8 cellular contexts compared by ENCODE assay signal in the genomic region with DNA sequence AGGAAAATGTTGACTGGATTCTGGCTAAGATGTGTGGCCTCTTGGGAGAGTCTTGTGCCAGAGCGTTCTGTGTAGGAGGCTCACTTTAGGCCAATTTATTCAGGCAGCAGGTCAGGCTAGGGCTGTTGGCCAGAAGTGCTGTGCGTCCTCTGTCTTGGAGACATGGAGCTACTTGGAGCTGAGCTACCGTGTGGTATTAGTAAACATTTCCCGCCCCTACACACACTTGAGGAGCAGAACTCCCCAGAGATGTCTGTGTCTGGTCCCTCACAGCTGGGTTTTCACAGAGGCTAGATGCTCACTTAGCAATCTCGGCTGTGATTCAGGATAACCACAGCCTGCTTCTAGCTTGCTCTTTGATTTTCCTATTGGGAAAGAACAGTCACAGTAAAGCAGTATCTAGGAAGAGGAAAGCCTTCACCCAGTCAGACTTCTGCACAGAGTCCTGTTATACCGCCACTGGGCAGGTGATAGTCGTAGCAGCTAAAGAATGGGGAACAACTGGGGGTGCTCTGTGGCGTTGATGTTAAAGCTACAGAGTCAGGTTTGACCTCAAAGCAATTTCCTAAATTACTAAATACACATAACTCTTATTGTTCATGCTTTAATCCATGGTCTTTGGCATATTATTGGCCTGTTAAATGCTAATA.
A peak's percentile ranks its signal among the peaks of the same experiment; 100 is the strongest.
DNase-seq lines count a peak whose midpoint lies in the region; ATAC-seq and TF ChIP-seq lines count a peak whose summit lies in the region.

No MANE protein-coding gene starts in this region.

- H3K4me1 ChIP-seq in aorta (ENCODE audit: control insufficient read depth in 1 of 2, insufficient read depth in 2 of 2, low read length in 2 of 2) = peaks cover 3 to 12% of the 10 kb centered on the region in 2 donors

- H3K27me3 Mint-ChIP-seq in activated CD4-positive, alpha-beta memory T cell treated with anti-CD3 and anti-CD28 coated beads for 36 hours = no peaks in the 10 kb centered on the region
- no peaks in the 10 kb centered on the region for H3K27me3 Mint-ChIP-seq in mesothelial cell of epicardium (ENCODE audit: low read depth)

- H3K36me3 ChIP-seq in aorta (ENCODE audit: control insufficient read depth in 1 of 2, insufficient read depth in 2 of 2, low read length in 1 of 2) = no peaks in the 10 kb centered on the region

- intact Hi-C loops in activated CD4-positive, alpha-beta memory T cell treated with anti-CD3 and anti-CD28 coated beads for 36 hours (cut with micrococcal nuclease) = loop anchor here (1.0 to 5.0 kb wide), 3 partner anchors 77 to 121 kb away; a partner anchor contains a TSS
- intact Hi-C loops in left colon (cut with DNase I, micrococcal nuclease) = no loop called here
- intact Hi-C loops in aorta (cut with DNase I) = no loop called here

- peak; percentile 28 for DNase-seq in activated CD4-positive, alpha-beta memory T cell treated with anti-CD3 and anti-CD28 coated beads for 36 hours
- DNase-seq in left colon = peak; percentile 12 to 50
- peak; percentile 76 to 77 for DNase-seq in aorta
- DNase-seq in ACHN = no peak
- DNase-seq in mesothelial cell of epicardium (ENCODE audit: low spot score in 2 of 2, unreplicated experiment in 2 of 2) = no peak
- DNase-seq in NCI-H510A (lab: John Stamatoyannopoulos, UW) = no peak

- H3K36me3 Mint-ChIP-seq in activated CD4-positive, alpha-beta memory T cell treated with anti-CD3 and anti-CD28 coated beads for 36 hours = peaks cover 13% of the 10 kb centered on the region
- peaks cover 19% of the 10 kb centered on the region for H3K36me3 Mint-ChIP-seq in mesothelial cell of epicardium

- in situ Hi-C loops in ACHN (cut with HindIII; ENCODE audit: low pct_ligation_motif_present, low pct_unique_long_range_greater_than_20kb, low sequenced_read_pairs) = no loop called here

- POLR2A ChIA-PET in activated CD4-positive, alpha-beta memory T cell treated with anti-CD3 and anti-CD28 coated beads for 36 hours (lab: Charles Lee) = interaction anchor here (0.8 to 1.8 kb wide), 4 partner anchors 11 to 87 kb away, joined by 3 to 10 read pairs (median 4); a partner anchor contains a TSS

- no peak overlapping the region for H3K27ac ChIP-seq in aorta (ENCODE audit: low read depth in 1 of 2, low read length in 2 of 2)

- no peaks in the 10 kb centered on the region for H3K27me3 ChIP-seq in aorta (ENCODE audit: control insufficient read depth in 1 of 2, insufficient read depth in 2 of 2, low read length in 1 of 2)

- peaks cover 76% of the 10 kb centered on the region for H3K4me1 Mint-ChIP-seq in activated CD4-positive, alpha-beta memory T cell treated with anti-CD3 and anti-CD28 coated beads for 36 hours (ENCODE audit: low read depth)
- peaks cover 29% of the 10 kb centered on the region for H3K4me1 Mint-ChIP-seq in mesothelial cell of epicardium

- H3K4me3 Mint-ChIP-seq in activated CD4-positive, alpha-beta memory T cell treated with anti-CD3 and anti-CD28 coated beads for 36 hours = peak overlapping the region; percentile 58
- H3K4me3 Mint-ChIP-seq in mesothelial cell of epicardium = no peak overlapping the region

- H3K9me3 Mint-ChIP-seq in activated CD4-positive, alpha-beta memory T cell treated with anti-CD3 and anti-CD28 coated beads for 36 hours = no peaks in the 10 kb centered on the region
- peaks cover 7% of the 10 kb centered on the region for H3K9me3 Mint-ChIP-seq in mesothelial cell of epicardium

- TF ChIP-seq CTCF in mesothelial cell of epicardium (IDR thresholded peaks at IDR 0.05; ENCODE audit: unreplicated experiment) = no peak

- no peak overlapping the region for H3K4me3 ChIP-seq in aorta (ENCODE audit: low read length in 2 of 2)

- H3K27ac Mint-ChIP-seq in activated CD4-positive, alpha-beta memory T cell treated with anti-CD3 and anti-CD28 coated beads for 36 hours = peak overlapping the region; percentile 88
- H3K27ac Mint-ChIP-seq in mesothelial cell of epicardium = no peak overlapping the region

- WGBS in aorta, 2 donors = 36 to 37% methylated on average over 8 of the region's 8 CpGs

- peak; percentile 57 for ATAC-seq in GM19035 (IDR thresholded peaks at IDR 0.05; ENCODE audit: unreplicated experiment)
- peak; percentile 71 for ATAC-seq in HG02885 (IDR thresholded peaks at IDR 0.05; ENCODE audit: poor library complexity, unreplicated experiment)
- ATAC-seq in left colon = peak; percentile 19
- ATAC-seq in aorta (ENCODE audit: low FRiP score) = peak; percentile 77

- no peaks in the 10 kb centered on the region for H3K9me3 ChIP-seq in aorta (ENCODE audit: control insufficient read depth, low read length)

- CTCF ChIA-PET in activated CD4-positive, alpha-beta memory T cell treated with anti-CD3 and anti-CD28 coated beads for 36 hours (lab: Charles Lee) = interaction anchor here (1.2 to 1.7 kb wide), 2 partner anchors 80 to 84 kb away, joined by 3 to 7 read pairs; no protein-coding TSS in a partner anchor

Comparison
In these comparisons a context has a peak if more than half of its experiments do, and no peak if none do; other contexts are left out.
1. ATAC-seq: peak in every context shown above with its lines; median percentile 77 in aorta; 71 in HG02885; 57 in GM19035; 19 in left colon.
2. DNase-seq: peak in activated CD4-positive, alpha-beta memory T cell treated with anti-CD3 and anti-CD28 coated beads for 36 hours (single experiment), left colon (2 of 2) and aorta (2 of 2); none in ACHN (single experiment), mesothelial cell of epicardium (0 of 2) and NCI-H510A (single experiment).